In genomic region chr2:42828487-42829416, GRCh38 we compare ENCODE assay signal across 8 cellular contexts. TPM values are rescaled to one million over a fixed set of nuclear protein-coding genes. Genes with fewer than 3 reads are reported as not detected.
DNase-seq lines count a peak whose midpoint lies in the region; ATAC-seq and TF ChIP-seq lines count a peak whose summit lies in the region.

No MANE protein-coding gene starts in this region.

- H3K36me3 Mint-ChIP-seq in activated B cell treated with CpG ODN at 0.5 μM for 24 hours (ENCODE audit: low read depth): no peaks in the 10 kb centered on the region

- ATAC-seq in HG02973 (IDR thresholded peaks at IDR 0.05; ENCODE audit: unreplicated experiment) (peak; percentile 94), activated B cell treated with CpG ODN at 0.5 μM for 24 hours (ENCODE audit: low read depth) (peak; percentile 88)

- no peak overlapping the region for H3K27ac Mint-ChIP-seq in activated B cell treated with CpG ODN at 0.5 μM for 24 hours

- H3K4me3 Mint-ChIP-seq in activated B cell treated with CpG ODN at 0.5 μM for 24 hours: no peak overlapping the region

- POLR2A ChIA-PET in activated B cell treated with CpG ODN at 0.5 μM for 24 hours (lab: Charles Lee): interaction anchor here (1.4 kb wide), 1 partner anchor 18 kb away, joined by 5 read pairs; no protein-coding TSS in a partner anchor

- CTCF ChIA-PET in activated B cell treated with CpG ODN at 0.5 μM for 24 hours (lab: Charles Lee): interaction anchor here (0.9 to 3.9 kb wide), 10 partner anchors 12 to 781 kb away, joined by 3 to 18 read pairs (median 6); no protein-coding TSS in a partner anchor

- peaks cover 14% of the 10 kb centered on the region for H3K4me1 Mint-ChIP-seq in activated B cell treated with CpG ODN at 0.5 μM for 24 hours

- H3K9me3 Mint-ChIP-seq in activated B cell treated with CpG ODN at 0.5 μM for 24 hours: no peaks in the 10 kb centered on the region

- DNase-seq in SIG-M5 treated with dmso at 0.1 percent for 504 hours (lab: John Stamatoyannopoulos, UW; ENCODE audit: unreplicated experiment) (peak; percentile 56), SIG-M5 (lab: John Stamatoyannopoulos, UW) (no peak), NCI-H2227 (lab: John Stamatoyannopoulos, UW; ENCODE audit: unreplicated experiment) (peak; percentile 78), activated B cell treated with CpG ODN at 0.5 μM for 24 hours (peak; percentile 52), cardiac fibroblast (ENCODE audit: low read depth in 2 of 2) (peak; percentile 77 to 84), kidney glomerular epithelial cell (lab: John Stamatoyannopoulos, UW) (peak; percentile 60)
- DNase-seq in stimulated activated CD4-positive, alpha-beta T cell treated with anti-CD3 and anti-CD28 coated beads, Interleukin-2, amount 100 ng/mL, for 24 hours: peak; percentile 67 to 73

- intact Hi-C loops in activated B cell treated with CpG ODN at 0.5 μM for 24 hours (cut with micrococcal nuclease): loop anchor here (1.0 to 2.0 kb wide), 4 partner anchors 400 to 781 kb away; no protein-coding TSS in a partner anchor

- TF ChIP-seq CTCF in activated B cell treated with CpG ODN at 0.5 μM for 24 hours (IDR thresholded peaks at IDR 0.05) (peak; percentile 65), cardiac fibroblast (IDR thresholded peaks at IDR 0.05; ENCODE audit: low read depth, low read length) (peak; percentile 90)

- no peak overlapping the region for H3K4me3 ChIP-seq in cardiac fibroblast (replicated peaks in 1 of 2; ENCODE audit: low read depth in 2 of 2, low read length in 2 of 2)

- no peaks in the 10 kb centered on the region for H3K27me3 Mint-ChIP-seq in activated B cell treated with CpG ODN at 0.5 μM for 24 hours

RNA-seq across cellular contexts. Expression of gene HAAO, which starts 36.4 kb away (rescaled TPM):
- total RNA-seq in activated B cell treated with CpG ODN at 0.5 μM for 24 hours: 11.4 TPM in 2 replicates
